In genomic region chr16:474420-475122, GRCh38 we compare ENCODE assay signal across 17 cellular contexts. TPM values are rescaled to one million over a fixed set of nuclear protein-coding genes. Genes with fewer than 3 reads are reported as not detected.
A peak's percentile ranks its signal among the peaks of the same experiment; 100 is the strongest.
DNase-seq lines count a peak whose midpoint lies in the region; ATAC-seq, FAIRE-seq and TF ChIP-seq lines count a peak whose summit lies in the region.
"Had no signal": no experiment of that assay in that cellular context is flagged by ENCODE, and none has a peak within 500 bp of the region (broad histone marks: within the 10 kb centered on the region; RNA-seq: fewer than 3 reads in every experiment).

No MANE protein-coding gene starts in this region.

- no peaks in the 10 kb centered on the region for H3K27me3 ChIP-seq in colonic mucosa
- H3K27me3 ChIP-seq in HepG2 (ENCODE audit: control insufficient read depth in 1 of 2, insufficient read depth in 2 of 2, low read length in 2 of 2) = no peaks in the 10 kb centered on the region
- no peaks in the 10 kb centered on the region for H3K27me3 ChIP-seq in small intestine (ENCODE audit: control insufficient read depth in 2 of 2, insufficient read depth in 2 of 2, low read length in 2 of 2)
- no peaks in the 10 kb centered on the region for H3K27me3 ChIP-seq in brain microvascular endothelial cell (replicated peaks)
- no peaks in the 10 kb centered on the region for H3K27me3 ChIP-seq in sigmoid colon

- peak overlapping the region in 1 of 2 donors; percentile 68 for H3K9ac ChIP-seq in colonic mucosa (ENCODE audit: low read depth in 2 of 2, low read length in 2 of 2)
- peak overlapping the region; percentile 69 for H3K9ac ChIP-seq in HepG2 (ENCODE audit: insufficient read depth, low read depth, low read length)
- H3K9ac ChIP-seq: KMS-11 had no signal

- H3K4me3 ChIP-seq in colonic mucosa (no peak overlapping the region), HepG2 (replicated peaks in 1 of 3; ENCODE audit: insufficient read depth in 1 of 3, low read depth in 2 of 3, low read length in 3 of 3) (peak overlapping the region; percentile 64 to 73 (median 66)), small intestine (ENCODE audit: low read depth in 1 of 2, low read length in 2 of 2) (no peak overlapping the region), brain microvascular endothelial cell (ENCODE audit: low read depth, low read length) (no peak overlapping the region), sigmoid colon (no peak overlapping the region)

- H3K4me1 ChIP-seq in colonic mucosa (no peaks in the 10 kb centered on the region), HepG2 (ENCODE audit: insufficient read depth, low read length) (peaks cover 55% of the 10 kb centered on the region), small intestine (ENCODE audit: control insufficient read depth in 2 of 2, insufficient read depth in 1 of 2, low read depth in 1 of 2, low read length in 1 of 2) (no peaks in the 10 kb centered on the region), sigmoid colon (peaks cover 0 to 13% (median 12%) of the 10 kb centered on the region in 4 donors)

- intact Hi-C loops in colonic mucosa (cut with DNase I) = no loop called here
- intact Hi-C loops in HepG2 (cut with micrococcal nuclease; ENCODE audit: unreplicated experiment) = loop anchor here (2.0 kb wide), 1 partner anchor 70 kb away; no protein-coding TSS in a partner anchor
- intact Hi-C loops in sigmoid colon (cut with DNase I) = loop anchor here (5.0 kb wide), 1 partner anchor 47 kb away; the partner anchor contains the start of gene RAB11FIP3

- TF ChIP-seq EP300 in HepG2 (IDR thresholded peaks at IDR 0.05; ENCODE audit: low read depth in 2 of 2, low read length in 2 of 2) (peak in 1 of 2 experiments; percentile 70; a peak in 2 of 4 replicates), HepG2 (CRISPR knock-in tag; IDR thresholded peaks at IDR 0.05; ENCODE audit: borderline replicate concordance) (no peak; the same call in none of the 2 replicates), sigmoid colon (IDR thresholded peaks at IDR 0.05) (no peak)

- no TSS peak for BruUV-seq in HepG2 (replicated peaks; lab: Mats Ljungman, UMichigan)

- H3K36me3 ChIP-seq in colonic mucosa = no peaks in the 10 kb centered on the region
- H3K36me3 ChIP-seq in HepG2 (replicated peaks in 1 of 2; ENCODE audit: control insufficient read depth in 1 of 2, insufficient read depth in 2 of 2, low read length in 2 of 2) = peaks cover 4 to 30% of the 10 kb centered on the region in 2 experiments; a peak in 4 of 5 replicates
- no peaks in the 10 kb centered on the region for H3K36me3 ChIP-seq in small intestine (ENCODE audit: control insufficient read depth in 2 of 2, insufficient read depth in 2 of 2, low read length in 2 of 2)
- peaks cover 5% of the 10 kb centered on the region for H3K36me3 ChIP-seq in brain microvascular endothelial cell (replicated peaks)
- H3K36me3 ChIP-seq in sigmoid colon = peaks cover 0 to 16% (median 0%) of the 10 kb centered on the region in 4 donors

- H4K20me1 ChIP-seq in HepG2 (ENCODE audit: insufficient read depth, low read length) = no peaks in the 10 kb centered on the region

- TF ChIP-seq POLR2A in HepG2 (IDR thresholded peaks at IDR 0.05; ENCODE audit: insufficient read depth in 1 of 2, low read depth in 2 of 2, low read length in 2 of 2) (peak; percentile 64 to 72), sigmoid colon (IDR thresholded peaks at IDR 0.05) (no peak)

- TF ChIP-seq RAD21 in HepG2 (CRISPR knock-in tag; IDR thresholded peaks at IDR 0.05) = no peak

- no peaks in the 10 kb centered on the region for H3K9me3 ChIP-seq in colonic mucosa
- no peaks in the 10 kb centered on the region for H3K9me3 ChIP-seq in HepG2 (ENCODE audit: low read length)
- no peaks in the 10 kb centered on the region for H3K9me3 ChIP-seq in small intestine (ENCODE audit: control insufficient read depth, low read depth)
- no peaks in the 10 kb centered on the region for H3K9me3 ChIP-seq in sigmoid colon

- WGBS in HepG2 (ENCODE audit: low lambda C conversion rate) = 2% methylated on average over 18 of the region's 19 CpGs
- WGBS in small intestine, 3 donors = 18 to 61% (median 37%) methylated on average over 19 of the region's 19 CpGs
- 22 to 73% methylated on average over 19 of the region's 19 CpGs for WGBS in sigmoid colon, 2 donors

- peaks cover 31% of the 10 kb centered on the region for H3K79me2 ChIP-seq in HepG2 (ENCODE audit: insufficient read depth, low read length)

- TF ChIP-seq CTCF in colonic mucosa (IDR thresholded peaks at IDR 0.05) (no peak), HepG2 (CRISPR knock-in tag; IDR thresholded peaks at IDR 0.05) (peak; percentile 21; the same call in 1 of the 2 replicates), brain microvascular endothelial cell (IDR thresholded peaks at IDR 0.05; ENCODE audit: low read depth, low read length, missing control alignments) (no peak), sigmoid colon (IDR thresholded peaks at IDR 0.05) (no peak)

- FAIRE-seq in HTR-8/SVneo (lab: Jason Lieb, UNC) (peak; percentile 33), HepG2 (lab: Jason Lieb, UNC) (peak; percentile 100), small intestine (lab: Jason Lieb, UNC) (no peak)

- peak overlapping the region; percentile 88 for H3K4me2 ChIP-seq in HepG2 (ENCODE audit: low read depth, low read length)
- H3K4me2 ChIP-seq: KMS-11 had no signal

- ATAC-seq in HepG2 = peak; percentile 86
- ATAC-seq: activated CD8-positive, alpha-beta memory T cell treated with anti-CD3 and anti-CD28 coated beads, Interleukin-2, amount 10 ng/mL, durations not matched to agents 7 days and 5 days; Right ventricle myocardium inferior; stimulated activated naive CD8-positive, alpha-beta T cell treated with anti-CD3 and anti-CD28 coated beads, Interleukin-15, amount 100 ng/mL, for 72 hours had no signal

- CTCF ChIA-PET in HepG2 (lab: Yijun Ruan, JAX; ENCODE audit: low intra/inter-chr PET ratio, low total read pairs) = no interaction called here

- POLR2A ChIA-PET in HepG2 (lab: Yijun Ruan, JAX) = interaction anchor here (0.6 to 2.9 kb wide), 23 partner anchors 9 to 94 kb away, joined by 3 to 21 read pairs (median 4); partner anchors contain the start of genes CAPN15, DECR2 and RAB11FIP3

- DNase-seq in HTR-8/SVneo (ENCODE audit: insufficient read length, low spot score) (no peak), colonic mucosa (peak; percentile 67), HepG2 (ENCODE audit: low spot score) (peak; percentile 87), small intestine (peak; percentile 85), brain microvascular endothelial cell (no peak), sigmoid colon (no peak), HT-29 (ENCODE audit: low spot score) (no peak)
- DNase-seq in stimulated activated CD4-positive, alpha-beta T cell treated with anti-CD3 and anti-CD28 coated beads, Interleukin-4, amount 100 ng/mL, for 24 hours = no peak
- DNase-seq: activated CD4-positive, CD25-positive, alpha-beta regulatory T cell treated with anti-CD3 and anti-CD28 coated beads, Interleukin-2, amount 50 U/mL, for 72 hours; activated CD8-positive, alpha-beta memory T cell treated with anti-CD3 and anti-CD28 coated beads, Interleukin-2, amount 10 ng/mL, durations not matched to agents 7 days and 5 days; activated effector memory CD4-positive, alpha-beta T cell treated with Interleukin-2 at 50 U/mL for 16 hours; NCI-H1092 treated with DMSO at 0.1 percent for 48 hours; NK-92 treated with Interleukin-12 subunit alpha and Interleukin-12 subunit beta, amount 100 ng/mL, for 24 hours; stimulated activated CD4-positive, alpha-beta T cell treated with anti-CD3 and anti-CD28 coated beads, Interleukin-12 subunit alpha, Interleukin-12 subunit beta, amount 100 ng/mL, for 4 hours; stimulated activated naive CD8-positive, alpha-beta T cell treated with anti-CD3 and anti-CD28 coated beads, Interleukin-15, amount 100 ng/mL, for 72 hours had no signal

- in situ Hi-C loops in HepG2 (cut with HindIII; ENCODE audit: extremely low pct_ligation_motif_present, low pct_unique_long_range_greater_than_20kb) (no loop called here), brain microvascular endothelial cell (cut with HindIII; ENCODE audit: low pct_ligation_motif_present, low sequenced_read_pairs) (no loop called here)

- H3K27ac ChIP-seq in colonic mucosa (peak overlapping the region; percentile 37), HepG2 (ENCODE audit: extremely low read length, insufficient read depth, low read length) (peak overlapping the region; percentile 79), small intestine (ENCODE audit: low read depth in 1 of 2, low read length in 1 of 2) (peak overlapping the region in 1 of 2 donors; percentile 80), brain microvascular endothelial cell (no peak overlapping the region), sigmoid colon (no peak overlapping the region)
- H3K27ac ChIP-seq: KMS-11 had no signal

- no peak overlapping the region for H2AFZ ChIP-seq in HepG2 (ENCODE audit: low read length)

RNA-seq across cellular contexts. Expression of gene RAB11FIP3, which starts 49.1 kb away (rescaled TPM):
- total RNA-seq in colonic mucosa (10 to 100 TPM; 20.9 to 22.3 TPM), HepG2 (2016; rRNA removed; fragmentation: Illumina TruSeq; extraction: Trizol) (48.4 and 57.6 TPM in 2 replicates), sigmoid colon (10 to 100 TPM; 20.0 to 44.9 (median 28.9) TPM)
- total RNA-seq in HepG2 (2016; cell fraction: cytosol; rRNA removed; fragmentation: Illumina TruSeq; extraction: Trizol; ENCODE audit: low read depth) = 25.8 and 30.3 TPM in 2 replicates
- total RNA-seq in HepG2 (2016; cell fraction: insoluble cytoplasmic fraction; rRNA removed; fragmentation: Illumina TruSeq; extraction: Trizol) = 44.0 and 58.9 TPM in 2 replicates
- total RNA-seq in HepG2 (2016; cell fraction: membrane; rRNA removed; fragmentation: Illumina TruSeq; extraction: Trizol) = 40.2 and 41.5 TPM in 2 replicates
- 59.9 and 60.1 TPM in 2 replicates for total RNA-seq in HepG2 (2016; cell fraction: nucleus; rRNA removed; fragmentation: Illumina TruSeq; extraction: Trizol)
- polyA plus RNA-seq in HepG2 (2011; rRNA removed) (34.3 and 42.9 TPM in 2 replicates), small intestine (10 to 100 TPM; 25.4 to 37.6 (median 36.7) TPM), sigmoid colon (10 to 100 TPM; 10.6 to 24.1 (median 13.2) TPM)
- polyA plus RNA-seq in HepG2 (2011; cell fraction: cytosol; rRNA removed) = 24.6 and 38.1 TPM in 2 replicates
- polyA plus RNA-seq in HepG2 (2011; cell fraction: nucleus; rRNA removed) = 166 and 200 TPM in 2 replicates
- 45.3 and 46.5 TPM in 2 replicates for polyA plus RNA-seq in HepG2 (2012)
- polyA plus RNA-seq in HepG2 (2016; cell fraction: cytosol; fragmentation: Illumina TruSeq; extraction: Trizol; ENCODE audit: low read depth) = 17.9 and 19.2 TPM in 2 replicates
- polyA plus RNA-seq in HepG2 (2016; cell fraction: insoluble cytoplasmic fraction; fragmentation: Illumina TruSeq; extraction: Trizol; ENCODE audit: low read depth) = 44.6 and 51.8 TPM in 2 replicates
- 28.0 and 28.9 TPM in 2 replicates for polyA plus RNA-seq in HepG2 (2016; cell fraction: membrane; fragmentation: Illumina TruSeq; extraction: Trizol; ENCODE audit: low read depth)
- 144 and 150 TPM in 2 replicates for polyA plus RNA-seq in HepG2 (2016; cell fraction: nucleus; fragmentation: Illumina TruSeq; extraction: Trizol; ENCODE audit: insufficient read depth, low read depth)
- 9.5 and 51.6 TPM in 2 replicates for polyA minus RNA-seq in HepG2 (2011; rRNA and poly(A)+ RNA removed; ENCODE audit: low replicate concordance)
- polyA minus RNA-seq in HepG2 (2011; cell fraction: cytosol; rRNA and poly(A)+ RNA removed) = 18.2 and 21.5 TPM in 2 replicates
- polyA minus RNA-seq in HepG2 (2011; cell fraction: nucleus; rRNA and poly(A)+ RNA removed) = 58.2 and 72.2 TPM in 2 replicates
- 5.2 and 9.5 TPM in 2 replicates for total RNA-seq in HT-29 (2014; rRNA removed; shearing (Covaris generic))

RNA-seq across cellular contexts. Expression of gene CAPN15, which starts 52.9 kb away (rescaled TPM):
- total RNA-seq in colonic mucosa = 100 to 1,000 TPM in 1 of 2 donors, 10 to 100 TPM in 1; 74.6 to 139 TPM
- 15.0 and 24.5 TPM in 2 replicates for total RNA-seq in HepG2 (2016; rRNA removed; fragmentation: Illumina TruSeq; extraction: Trizol)
- 4.2 and 4.4 TPM in 2 replicates for total RNA-seq in HepG2 (2016; cell fraction: cytosol; rRNA removed; fragmentation: Illumina TruSeq; extraction: Trizol; ENCODE audit: low read depth)
- total RNA-seq in HepG2 (2016; cell fraction: insoluble cytoplasmic fraction; rRNA removed; fragmentation: Illumina TruSeq; extraction: Trizol) = 12.6 and 24.1 TPM in 2 replicates
- 16.3 and 16.4 TPM in 2 replicates for total RNA-seq in HepG2 (2016; cell fraction: membrane; rRNA removed; fragmentation: Illumina TruSeq; extraction: Trizol)
- 14.9 and 20.4 TPM in 2 replicates for total RNA-seq in HepG2 (2016; cell fraction: nucleus; rRNA removed; fragmentation: Illumina TruSeq; extraction: Trizol)
- 14.9 and 22.2 TPM in 2 replicates for polyA plus RNA-seq in HepG2 (2011; rRNA removed)
- 11.3 and 22.6 TPM in 2 replicates for polyA plus RNA-seq in HepG2 (2011; cell fraction: cytosol; rRNA removed)
- 103 and 145 TPM in 2 replicates for polyA plus RNA-seq in HepG2 (2011; cell fraction: nucleus; rRNA removed)
- polyA plus RNA-seq in HepG2 (2012) = 17.6 and 19.5 TPM in 2 replicates
- polyA plus RNA-seq in HepG2 (2016; cell fraction: cytosol; fragmentation: Illumina TruSeq; extraction: Trizol; ENCODE audit: low read depth) = 5.8 and 6.0 TPM in 2 replicates
- 20.7 and 26.7 TPM in 2 replicates for polyA plus RNA-seq in HepG2 (2016; cell fraction: insoluble cytoplasmic fraction; fragmentation: Illumina TruSeq; extraction: Trizol; ENCODE audit: low read depth)
- polyA plus RNA-seq in HepG2 (2016; cell fraction: membrane; fragmentation: Illumina TruSeq; extraction: Trizol; ENCODE audit: low read depth) = 16.3 and 19.3 TPM in 2 replicates
- polyA plus RNA-seq in HepG2 (2016; cell fraction: nucleus; fragmentation: Illumina TruSeq; extraction: Trizol; ENCODE audit: insufficient read depth, low read depth) = 67.7 and 68.0 TPM in 2 replicates
- polyA minus RNA-seq in HepG2 (2011; rRNA and poly(A)+ RNA removed; ENCODE audit: low replicate concordance) = 22.1 and 60.1 TPM in 2 replicates
- 39.5 and 41.1 TPM in 2 replicates for polyA minus RNA-seq in HepG2 (2011; cell fraction: cytosol; rRNA and poly(A)+ RNA removed)
- 16.0 and 18.4 TPM in 2 replicates for polyA minus RNA-seq in HepG2 (2011; cell fraction: nucleus; rRNA and poly(A)+ RNA removed)
- 100 to 1,000 TPM in 1 of 3 donors, 10 to 100 TPM in 2; 64.5 to 105 (median 75.9) TPM for polyA plus RNA-seq in small intestine
- 10 to 100 TPM; 10.3 to 24.4 (median 16.9) TPM for total RNA-seq in sigmoid colon
- polyA plus RNA-seq in sigmoid colon = 10 to 100 TPM; 35.4 to 85.8 (median 60.1) TPM
- total RNA-seq in HT-29 (2014; rRNA removed; shearing (Covaris generic)) = 161 and 180 TPM in 2 replicates

Comparison
In these comparisons a context has a peak if more than half of its experiments do, and no peak if none do; other contexts are left out.
1. DNase-seq: peak in colonic mucosa (single experiment), HepG2 (single experiment) and small intestine (single experiment); none in HTR-8/SVneo (single experiment), stimulated activated CD4-positive, alpha-beta T cell treated with anti-CD3 and anti-CD28 coated beads, Interleukin-4, amount 100 ng/mL, for 24 hours (single experiment), brain microvascular endothelial cell (single experiment), sigmoid colon (single experiment) and HT-29 (single experiment).
2. H3K27ac ChIP-seq: peak in colonic mucosa (single experiment) and HepG2 (single experiment); none in brain microvascular endothelial cell (single experiment) and sigmoid colon (0 of 4).
3. H3K4me3 ChIP-seq: peak in HepG2 (3 of 3); none in colonic mucosa (single experiment), small intestine (0 of 2), brain microvascular endothelial cell (single experiment) and sigmoid colon (0 of 4).
4. POLR2A ChIP-seq: peak in HepG2 (2 of 2); none in sigmoid colon (0 of 2).